15 cellular contexts compared by ENCODE assay signal in genomic region chr12:131986361-131986760, GRCh38. TPM values are rescaled to one million over a fixed set of nuclear protein-coding genes. Genes with fewer than 3 reads are reported as not detected.
DNase-seq lines count a peak whose midpoint lies in the region; ATAC-seq, FAIRE-seq and TF ChIP-seq lines count a peak whose summit lies in the region.
"Had no signal": no experiment of that assay in that cellular context is flagged by ENCODE, and none has a peak within 500 bp of the region (broad histone marks: within the 10 kb centered on the region; RNA-seq: fewer than 3 reads in every experiment).

No MANE protein-coding gene starts in this region.

- H3K27me3 Mint-ChIP-seq in GM23338 (ENCODE audit: insufficient read depth, low read depth, poor library complexity) (no peaks in the 10 kb centered on the region), astrocyte (ENCODE audit: low read depth, unreplicated experiment) (no peaks in the 10 kb centered on the region), nephron progenitor cell (ENCODE audit: low read depth, poor library complexity) (no peaks in the 10 kb centered on the region)
- no peaks in the 10 kb centered on the region for H3K27me3 Mint-ChIP-seq in CD8-positive, alpha-beta memory T cell

- H3K4me2 ChIP-seq in GM23338 (no peak overlapping the region), astrocyte (ENCODE audit: low read length) (no peak overlapping the region)

- intact Hi-C loops in A673 (cut with micrococcal nuclease; ENCODE audit: unreplicated experiment) = loop anchor here (5.0 kb wide), 1 partner anchor 34 kb away; no protein-coding TSS in a partner anchor

- no peaks in the 10 kb centered on the region for H3K9me3 ChIP-seq in A673 (ENCODE audit: low read depth, low read length, poor library complexity, severe bottlenecking)
- H3K9me3 ChIP-seq in astrocyte (ENCODE audit: insufficient read depth, low read depth, low read length) = no peaks in the 10 kb centered on the region
- no peaks in the 10 kb centered on the region for H3K9me3 ChIP-seq in CD8-positive, alpha-beta memory T cell (ENCODE audit: low read length)

- H3K27me3 ChIP-seq in A673 (replicated peaks; ENCODE audit: insufficient read depth, low read depth, low read length, poor library complexity) = no peaks in the 10 kb centered on the region
- H3K27me3 ChIP-seq in GM23338 (ENCODE audit: insufficient read depth) = no peaks in the 10 kb centered on the region
- no peaks in the 10 kb centered on the region for H3K27me3 ChIP-seq in astrocyte (ENCODE audit: insufficient read depth, low read length)
- H3K27me3 ChIP-seq in CD8-positive, alpha-beta memory T cell (ENCODE audit: insufficient read depth, low read length, poor library complexity, severe bottlenecking) = no peaks in the 10 kb centered on the region

- H3K27ac ChIP-seq in A673 (ENCODE audit: low read depth, low read length, poor library complexity, severe bottlenecking) = peak overlapping the region; percentile 64
- H3K27ac ChIP-seq in GM23338 (ENCODE audit: low read depth) = peak overlapping the region; percentile 52; the same call in 1 of the 2 replicates
- no peak overlapping the region for H3K27ac ChIP-seq in astrocyte (ENCODE audit: low read depth, low read length)
- no peak overlapping the region for H3K27ac ChIP-seq in CD8-positive, alpha-beta memory T cell (ENCODE audit: low read depth, low read length)
- H3K27ac ChIP-seq: RWPE1 had no signal

- DNase-seq in A673 (ENCODE audit: low spot score) = no peak
- no peak for DNase-seq in GM23338 (ENCODE audit: low spot score)
- no peak for DNase-seq in astrocyte (ENCODE audit: low read depth)
- DNase-seq in nephron progenitor cell = no peak
- DNase-seq in CD8-positive, alpha-beta memory T cell = no peak
- no peak for DNase-seq in CD1c-positive myeloid dendritic cell (ENCODE audit: extremely low spot score)
- no peak for DNase-seq in midbrain (lab: John Stamatoyannopoulos, UW)
- DNase-seq: ACHN; GOT3; NCI-H1436 treated with DMSO at 0.1 percent for 48 hours; NCI-H2227 treated with DMSO at 0.1 percent for 48 hours; NCI-H526; NK-92 treated with Interleukin-12 subunit alpha and Interleukin-12 subunit beta, amount 100 ng/mL, for 24 hours had no signal

- H3K36me3 ChIP-seq in A673 (ENCODE audit: insufficient read depth, low read length, poor library complexity, severe bottlenecking) (peaks cover 40% of the 10 kb centered on the region), GM23338 (ENCODE audit: insufficient read depth) (peaks cover 3% of the 10 kb centered on the region; the same call in 1 of the 2 replicates), astrocyte (ENCODE audit: insufficient read depth, low read length) (peaks cover 20% of the 10 kb centered on the region)
- peaks cover 51% of the 10 kb centered on the region for H3K36me3 ChIP-seq in CD8-positive, alpha-beta memory T cell (ENCODE audit: insufficient read depth, low read length)

- TF ChIP-seq POLR2A in GM18505 (IDR thresholded peaks at IDR 0.05; ENCODE audit: borderline replicate concordance, extremely low read depth, insufficient read depth, insufficient read length) = no peak

- ATAC-seq in GM23338 (no peak), GM18505 (IDR thresholded peaks at IDR 0.05; ENCODE audit: unreplicated experiment) (no peak)

- POLR2A ChIA-PET in A673 (lab: Charles Lee; ENCODE audit: low non-redundant PET) = no interaction called here
- POLR2A ChIA-PET in CD8-positive, alpha-beta memory T cell (lab: Charles Lee) = no interaction called here

- H2AFZ ChIP-seq in GM23338 = no peak overlapping the region
- no peak overlapping the region for H2AFZ ChIP-seq in astrocyte (ENCODE audit: low read depth, low read length)

- CTCF ChIA-PET in A673 (lab: Charles Lee) = no interaction called here
- CTCF ChIA-PET in CD8-positive, alpha-beta memory T cell (lab: Charles Lee) = no interaction called here

- H3K4me3 ChIP-seq in A673 (ENCODE audit: low read depth, low read length, poor library complexity, severe bottlenecking) = no peak overlapping the region
- H3K4me3 ChIP-seq in GM23338 = no peak overlapping the region
- H3K4me3 ChIP-seq in astrocyte (ENCODE audit: insufficient read depth, low read depth, low read length) = no peak overlapping the region
- H3K4me3 ChIP-seq in CD8-positive, alpha-beta memory T cell (ENCODE audit: low read length) = no peak overlapping the region

- no peaks in the 10 kb centered on the region for H3K9me2 ChIP-seq in GM23338 (ENCODE audit: insufficient read depth)

- peaks cover 49% of the 10 kb centered on the region for H3K4me1 ChIP-seq in A673 (ENCODE audit: insufficient read depth, low read length, poor library complexity, severe bottlenecking)
- H3K4me1 ChIP-seq in GM23338 (ENCODE audit: insufficient read depth) = peaks cover 20% of the 10 kb centered on the region; the same call in 1 of the 2 replicates
- peaks cover 17% of the 10 kb centered on the region for H3K4me1 ChIP-seq in astrocyte (ENCODE audit: insufficient read depth, low read length)
- no peaks in the 10 kb centered on the region for H3K4me1 ChIP-seq in CD8-positive, alpha-beta memory T cell (ENCODE audit: insufficient read depth, low read length)

- no peak for TF ChIP-seq CTCF in A673 (conservative IDR thresholded peaks at IDR 0.05; ENCODE audit: low read depth, low read length)
- TF ChIP-seq CTCF in GM23338 (conservative IDR thresholded peaks at IDR 0.05; ENCODE audit: low read depth in 2 of 2) = no peak
- TF ChIP-seq CTCF in astrocyte (IDR thresholded peaks at IDR 0.05; ENCODE audit: insufficient read depth, low read depth, low read length) = no peak
- no peak for TF ChIP-seq CTCF in nephron progenitor cell (IDR thresholded peaks at IDR 0.05)

- H3K4me1 Mint-ChIP-seq in GM23338 (peaks cover 41% of the 10 kb centered on the region), astrocyte (ENCODE audit: low read depth, unreplicated experiment) (peaks cover 31% of the 10 kb centered on the region), nephron progenitor cell (peaks cover 28% of the 10 kb centered on the region)
- H3K4me1 Mint-ChIP-seq in CD8-positive, alpha-beta memory T cell = peaks cover 0 to 6% (median 0%) of the 10 kb centered on the region in 3 donors

- H3K79me2 ChIP-seq in GM23338 (replicated peaks; ENCODE audit: insufficient read depth) (no peaks in the 10 kb centered on the region), astrocyte (ENCODE audit: insufficient read depth, low read length) (no peaks in the 10 kb centered on the region)

- H3K36me3 Mint-ChIP-seq in GM23338 (ENCODE audit: low read depth) (peaks cover 64% of the 10 kb centered on the region), astrocyte (ENCODE audit: low read depth, unreplicated experiment) (peaks cover 20% of the 10 kb centered on the region), nephron progenitor cell (ENCODE audit: low read depth) (peaks cover 52% of the 10 kb centered on the region)
- H3K36me3 Mint-ChIP-seq in CD8-positive, alpha-beta memory T cell = peaks cover 25 to 91% (median 26%) of the 10 kb centered on the region in 3 donors

- no TSS peak for BruUV-seq in A673 (replicated peaks; lab: Mats Ljungman, UMichigan)

- no peak overlapping the region for H3K9ac ChIP-seq in astrocyte (ENCODE audit: low read length)

- H3F3A ChIP-seq in GM23338 (replicated peaks; ENCODE audit: low read depth) = peaks cover 13% of the 10 kb centered on the region

- peak overlapping the region; percentile 93 for H3K27ac Mint-ChIP-seq in GM23338
- H3K27ac Mint-ChIP-seq in astrocyte (ENCODE audit: unreplicated experiment) = peak overlapping the region; percentile 81
- H3K27ac Mint-ChIP-seq in nephron progenitor cell = peak overlapping the region; percentile 58
- H3K27ac Mint-ChIP-seq in CD8-positive, alpha-beta memory T cell = no peak overlapping the region

- FAIRE-seq in astrocyte (lab: Jason Lieb, UNC) = no peak

- H3K9me3 Mint-ChIP-seq in GM23338 (no peaks in the 10 kb centered on the region), astrocyte (ENCODE audit: unreplicated experiment) (no peaks in the 10 kb centered on the region), nephron progenitor cell (no peaks in the 10 kb centered on the region)
- no peaks in the 10 kb centered on the region for H3K9me3 Mint-ChIP-seq in CD8-positive, alpha-beta memory T cell

- no peaks in the 10 kb centered on the region; the same call in 1 of the 2 replicates for H4K20me1 ChIP-seq in GM23338 (replicated peaks; ENCODE audit: insufficient read depth)
- peaks cover 10% of the 10 kb centered on the region for H4K20me1 ChIP-seq in astrocyte (ENCODE audit: insufficient read depth, low read length)

- H3K4me3 Mint-ChIP-seq in GM23338 = no peak overlapping the region
- no peak overlapping the region for H3K4me3 Mint-ChIP-seq in astrocyte (ENCODE audit: unreplicated experiment)
- H3K4me3 Mint-ChIP-seq in nephron progenitor cell = no peak overlapping the region
- H3K4me3 Mint-ChIP-seq in CD8-positive, alpha-beta memory T cell = no peak overlapping the region

TF ChIP-seq in GM23338, 12 proteins besides CTCF, POLR2A, EP300 and RAD21 (continues in another document):
- TF ChIP-seq ETS1 (IDR thresholded peaks at IDR 0.05) = no peak

RNA-seq across cellular contexts. Expression of gene EP400, which starts 36.6 kb away (rescaled TPM):
- total RNA-seq in A673 (2021) (80.1 and 91.4 TPM in 2 replicates), astrocyte (37.8 and 39.8 TPM in 2 replicates)
- total RNA-seq in GM23338 (2014; rRNA removed; shearing (Covaris generic)) = 47.7 and 57.2 TPM in 2 replicates
- 24.5 and 26.3 TPM in 2 replicates for polyA plus RNA-seq in GM23338 (2016; fragmentation: Nextera tagmentation; extraction: Ambion mirVana)
- total RNA-seq in CD8-positive, alpha-beta memory T cell = 10 to 100 TPM; 47.9 to 48.8 TPM
- 4.3 TPM for polyA plus RNA-seq in CD8-positive, alpha-beta memory T cell

RNA-seq across cellular contexts. Expression of gene PUS1, which starts 57.3 kb away (rescaled TPM):
- total RNA-seq in A673 (2021) = 83.3 and 103 TPM in 2 replicates
- total RNA-seq in GM23338 (2014; rRNA removed; shearing (Covaris generic)) = 72.7 and 73.0 TPM in 2 replicates
- 52.4 and 59.3 TPM in 2 replicates for polyA plus RNA-seq in GM23338 (2016; fragmentation: Nextera tagmentation; extraction: Ambion mirVana)
- total RNA-seq in astrocyte = 30.4 and 33.7 TPM in 2 replicates
- 100 to 1,000 TPM; 101 to 107 TPM for total RNA-seq in CD8-positive, alpha-beta memory T cell
- polyA plus RNA-seq in CD8-positive, alpha-beta memory T cell = 25.0 TPM

Comparison
In these comparisons a context has a peak if more than half of its experiments do, and no peak if none do; other contexts are left out.
1. H3K27ac ChIP-seq: peak in A673 (single experiment) and GM23338 (single experiment); none in astrocyte (single experiment) and CD8-positive, alpha-beta memory T cell (single experiment).
2. H3K27ac Mint-ChIP-seq: peak in GM23338 (single experiment), astrocyte (single experiment) and nephron progenitor cell (single experiment); none in CD8-positive, alpha-beta memory T cell (0 of 8).